In the genomic region with DNA sequence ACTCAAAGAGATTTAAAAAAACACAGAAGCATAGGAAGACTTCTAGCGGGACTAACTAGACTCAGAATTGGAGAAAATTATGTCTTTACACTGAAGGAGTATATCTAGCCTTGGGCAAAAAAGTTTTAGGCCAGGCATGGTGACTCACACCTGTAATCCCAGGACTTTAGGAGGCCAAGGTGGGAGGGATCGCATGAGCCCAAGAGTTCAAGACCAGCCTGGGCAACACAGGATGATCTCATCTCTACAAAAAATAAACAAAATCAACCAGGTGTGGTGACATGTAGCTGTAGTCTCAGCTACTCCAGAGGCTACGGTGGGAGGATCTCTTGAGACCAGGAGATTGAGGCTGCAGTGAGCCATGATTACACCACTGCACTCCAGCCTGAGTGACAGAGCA, we compare ENCODE assay signal across 22 cellular contexts.
"Had no signal": no experiment of that assay in that cellular context is flagged by ENCODE, and none has a peak within 500 bp of the region (broad histone marks: within the 10 kb centered on the region; RNA-seq: fewer than 3 reads in every experiment).

No MANE protein-coding gene starts in this region.

- H3K4me2 ChIP-seq: hepatocyte had no signal

- H3K27me3 ChIP-seq: hepatocyte, neutrophil, ovary, thyroid gland had no signal

- DNase-seq: activated CD4-positive, alpha-beta T cell treated with anti-CD3 and anti-CD28 coated beads for 4 hours; activated CD4-positive, alpha-beta T cell treated with anti-CD3 and anti-CD28 coated beads, Interleukin-2, amount 50 U/mL, for 48 hours; activated CD4-positive, CD25-positive, alpha-beta regulatory T cell; activated effector memory CD4-positive, alpha-beta T cell treated with anti-CD3 and anti-CD28 coated beads, Interleukin-2, amount 50 U/mL, for 16 hours; activated naive CD4-positive, alpha-beta T cell treated with anti-CD3 and anti-CD28 coated beads, Interleukin-2, amount 50 U/mL, for 16 hours; activated naive CD8-positive, alpha-beta T cell treated with anti-CD3 and anti-CD28 coated beads, Interleukin-2, amount 50 U/mL, for 24 hours; erythroblast; glutamatergic neuron; immature natural killer cell; left ventricle myocardium superior; ovary; right cardiac atrium; stimulated activated CD4-positive, alpha-beta T cell treated with anti-CD3 and anti-CD28 coated beads, Interleukin-12 subunit alpha, Interleukin-12 subunit beta, amount 100 ng/mL, for 4 hours; stimulated activated CD4-positive, alpha-beta T cell treated with anti-CD3 and anti-CD28 coated beads, Interleukin-4, amount 100 ng/mL, for 4 hours; substantia nigra; T-helper 17 cell; thyroid gland had no signal

- H3K36me3 ChIP-seq: ovary, prostate gland had no signal

- H3K4me1 Mint-ChIP-seq: activated naive CD8-positive, alpha-beta T cell treated with anti-CD3 and anti-CD28 coated beads, Interleukin-2, amount 50 U/mL, for 24 hours; immature natural killer cell; nephron; T-helper 17 cell had no signal

- H3K4me1 ChIP-seq: prostate gland, thyroid gland had no signal

- H3K4me3 ChIP-seq: hepatocyte, ovary, prostate gland, thyroid gland had no signal

- H3K9me3 ChIP-seq: neutrophil, ovary, prostate gland, thyroid gland had no signal

- ATAC-seq: activated naive CD8-positive, alpha-beta T cell treated with anti-CD3 and anti-CD28 coated beads, Interleukin-2, amount 50 U/mL, for 24 hours; left ventricle myocardium superior; right cardiac atrium; T-helper 17 cell had no signal

- H3K79me2 ChIP-seq: hepatocyte had no signal

- H3K27ac ChIP-seq: hepatocyte, neutrophil, ovary, prostate gland, thyroid gland had no signal

- H3K27me3 Mint-ChIP-seq: activated naive CD8-positive, alpha-beta T cell treated with anti-CD3 and anti-CD28 coated beads, Interleukin-2, amount 50 U/mL, for 24 hours; stimulated activated naive CD8-positive, alpha-beta T cell treated with anti-CD3 and anti-CD28 coated beads, Interleukin-15, Interleukin-2, amounts not matched to agents 100 ng/mL and 50 ng/mL, for 24 hours; T-helper 17 cell had no signal

- H3K4me3 Mint-ChIP-seq: activated naive CD8-positive, alpha-beta T cell treated with anti-CD3 and anti-CD28 coated beads, Interleukin-2, amount 50 U/mL, for 24 hours; immature natural killer cell; nephron; stimulated activated naive CD8-positive, alpha-beta T cell treated with anti-CD3 and anti-CD28 coated beads, Interleukin-15, Interleukin-2, amounts not matched to agents 100 ng/mL and 50 ng/mL, for 24 hours; T-helper 17 cell had no signal

- H3K9me3 Mint-ChIP-seq: immature natural killer cell; stimulated activated naive CD8-positive, alpha-beta T cell treated with anti-CD3 and anti-CD28 coated beads, Interleukin-15, Interleukin-2, amounts not matched to agents 100 ng/mL and 50 ng/mL, for 24 hours had no signal

- H3K36me3 Mint-ChIP-seq: immature natural killer cell had no signal

- H3K27ac Mint-ChIP-seq: activated naive CD8-positive, alpha-beta T cell treated with anti-CD3 and anti-CD28 coated beads, Interleukin-2, amount 50 U/mL, for 24 hours; immature natural killer cell; nephron; stimulated activated naive CD8-positive, alpha-beta T cell treated with anti-CD3 and anti-CD28 coated beads, Interleukin-15, Interleukin-2, amounts not matched to agents 100 ng/mL and 50 ng/mL, for 24 hours; T-helper 17 cell had no signal
